Comparison of ENCODE assay signal across 17 cellular contexts in genomic region chr20:415820-416322, GRCh38. TPM values are rescaled to one million over a fixed set of nuclear protein-coding genes. Genes with fewer than 3 reads are reported as not detected.
A peak's percentile ranks its signal among the peaks of the same experiment; 100 is the strongest.
DNase-seq lines count a peak whose midpoint lies in the region; ATAC-seq and TF ChIP-seq lines count a peak whose summit lies in the region.
"Had no signal": no experiment of that assay in that cellular context is flagged by ENCODE, and none has a peak within 500 bp of the region (broad histone marks: within the 10 kb centered on the region; RNA-seq: fewer than 3 reads in every experiment).

No MANE protein-coding gene starts in this region.

- H3K27me3 ChIP-seq in HCT116 (ENCODE audit: insufficient read depth, low read length) = no peaks in the 10 kb centered on the region
- H3K27me3 ChIP-seq: ascending aorta, thyroid gland had no signal

- no peaks in the 10 kb centered on the region for H4K20me1 ChIP-seq in HCT116 (ENCODE audit: insufficient read depth)

- H3K36me3 ChIP-seq in HCT116 (ENCODE audit: control insufficient read depth in 1 of 2, insufficient read depth in 2 of 2, low read length in 2 of 2) = peaks cover 12 to 25% of the 10 kb centered on the region in 2 experiments; a peak in 2 of 4 replicates

- no peak for TF ChIP-seq CTCF in 22Rv1 (IDR thresholded peaks at IDR 0.05)
- no peak for TF ChIP-seq CTCF in HCT116 (IDR thresholded peaks at IDR 0.05 in 2 of 3, conservative IDR thresholded peaks at IDR 0.05 in 1 of 3; ENCODE audit: borderline replicate concordance in 1 of 3, insufficient read depth in 1 of 3, low read depth in 2 of 3, low read length in 2 of 3)
- TF ChIP-seq CTCF in WTC11 (IDR thresholded peaks at IDR 0.05) = no peak
- no peak for TF ChIP-seq CTCF in neural crest cell (conservative IDR thresholded peaks at IDR 0.05)

- H3K27ac ChIP-seq in 22Rv1 = peak overlapping the region; percentile 27; the same call in 1 of the 2 replicates
- H3K27ac ChIP-seq in HCT116 (ENCODE audit: low read depth, low read length) = no peak overlapping the region
- H3K27ac ChIP-seq: ascending aorta, coronary artery, thyroid gland had no signal

- no peak overlapping the region for H3K4me3 ChIP-seq in HCT116 (replicated peaks in 1 of 2; ENCODE audit: low read depth in 1 of 2, low read length in 2 of 2)
- H3K4me3 ChIP-seq: ascending aorta, coronary artery, thyroid gland had no signal

- H3K4me2 ChIP-seq in HCT116 (ENCODE audit: low read length) = no peak overlapping the region

- H3K4me1 ChIP-seq in HCT116 (ENCODE audit: control insufficient read depth in 1 of 2, insufficient read depth in 2 of 2, low read length in 2 of 2) = peaks cover 13 to 21% of the 10 kb centered on the region in 2 experiments
- H3K4me1 ChIP-seq: ascending aorta, thyroid gland had no signal

- H3K79me2 ChIP-seq in HCT116 (ENCODE audit: insufficient read depth, low read length) = peaks cover 20% of the 10 kb centered on the region; the same call in 1 of the 2 replicates

- TF ChIP-seq RAD21 in HCT116 (IDR thresholded peaks at IDR 0.05; ENCODE audit: low read depth) = no peak

- H3K27me3 Mint-ChIP-seq in WTC11 (ENCODE audit: low read depth) (no peaks in the 10 kb centered on the region), neural crest cell (ENCODE audit: low read depth) (no peaks in the 10 kb centered on the region)
- H3K27me3 Mint-ChIP-seq: activated B cell treated with CpG ODN at 0.5 μM for 24 hours, memory B cell had no signal

- CTCF ChIA-PET in HCT116 (lab: Charles Lee) (no interaction called here), WTC11 (lab: Charles Lee) (no interaction called here)

- POLR2A ChIA-PET in HCT116 (lab: Charles Lee) (no interaction called here), WTC11 (lab: Charles Lee) (no interaction called here)

- no peak overlapping the region for H3K9ac ChIP-seq in HCT116 (ENCODE audit: low read length)

- H3K9me3 Mint-ChIP-seq in WTC11 (peaks cover 11% of the 10 kb centered on the region), neural crest cell (peaks cover 4% of the 10 kb centered on the region)
- H3K9me3 Mint-ChIP-seq: activated B cell treated with CpG ODN at 0.5 μM for 24 hours, memory B cell had no signal

- H3K36me3 Mint-ChIP-seq in WTC11 (peaks cover 46% of the 10 kb centered on the region), neural crest cell (ENCODE audit: low read depth) (peaks cover 36% of the 10 kb centered on the region)

- RAD21 ChIA-PET in HCT116 (lab: Charles Lee; ENCODE audit: low non-redundant PET in 1 of 2, low total read pairs in 2 of 2, uncharacterized antibody in 2 of 2, unreplicated experiment in 2 of 2) = no interaction called here

- no peak overlapping the region for H2AFZ ChIP-seq in HCT116 (ENCODE audit: low read depth, low read length, poor library complexity, severe bottlenecking)

- intact Hi-C loops in HCT116 (cut with micrococcal nuclease) = loop anchor here (5.0 kb wide), 1 partner anchor 64 kb away; no protein-coding TSS in a partner anchor

- no peak for TF ChIP-seq POLR2A in HCT116 (IDR thresholded peaks at IDR 0.05; ENCODE audit: borderline replicate concordance, extremely low read depth, insufficient read depth, insufficient read length)

- ATAC-seq in HCT116 = no peak
- ATAC-seq in WTC11 = no peak
- no peak for ATAC-seq in HG03159 (IDR thresholded peaks at IDR 0.05; ENCODE audit: unreplicated experiment)

- H3K4me3 Mint-ChIP-seq in WTC11 (no peak overlapping the region), neural crest cell (no peak overlapping the region)
- H3K4me3 Mint-ChIP-seq: activated B cell treated with CpG ODN at 0.5 μM for 24 hours, memory B cell had no signal

- H3K9me3 ChIP-seq in HCT116 (ENCODE audit: control insufficient read depth in 1 of 2, insufficient read depth in 1 of 2, low read depth in 1 of 2, low read length in 2 of 2) = no peaks in the 10 kb centered on the region
- H3K9me3 ChIP-seq: ascending aorta, thyroid gland had no signal

- H3K27ac Mint-ChIP-seq in WTC11 (no peak overlapping the region), neural crest cell (ENCODE audit: unreplicated experiment) (peak overlapping the region; percentile 61)
- H3K27ac Mint-ChIP-seq: activated B cell treated with CpG ODN at 0.5 μM for 24 hours, memory B cell had no signal

- H3K4me1 Mint-ChIP-seq in WTC11 (no peaks in the 10 kb centered on the region; the same call in 1 of the 2 replicates), neural crest cell (no peaks in the 10 kb centered on the region)

- no TSS peak for BruUV-seq in HCT116 (replicated peaks; lab: Mats Ljungman, UMichigan)

- no peaks in the 10 kb centered on the region for H3K9me2 ChIP-seq in HCT116 (ENCODE audit: insufficient read depth)

- DNase-seq in HCT116 (ENCODE audit: low read depth, low spot score) = no peak
- DNase-seq in WTC11 (ENCODE audit: low spot score) = no peak
- DNase-seq in neural crest cell (ENCODE audit: low read depth, low spot score) = no peak
- no peak for DNase-seq in NCI-H2081 (lab: John Stamatoyannopoulos, UW)
- no peak for DNase-seq in T-helper 2 cell
- DNase-seq in UCSD-AML1 (lab: John Stamatoyannopoulos, UW; ENCODE audit: unreplicated experiment) = no peak
- DNase-seq: activated B cell treated with CpG ODN at 0.5 μM for 24 hours, DMS153, NCI-H1930, NCI-H748 treated with DMSO at 0.1 percent for 48 hours, SHP77 treated with DMSO at 0.1 percent for 48 hours, thyroid gland had no signal

TF ChIP-seq in HCT116, 20 proteins besides CTCF, POLR2A, EP300 and RAD21:
- peak; percentile 14; the same call in 1 of the 2 replicates for TF ChIP-seq POLR2AphosphoS5 (IDR thresholded peaks at IDR 0.05; ENCODE audit: low read depth, low read length)
- no peak for TF ChIP-seq ZFX (IDR thresholded peaks at IDR 0.05)

TF ChIP-seq in WTC11, 78 proteins besides CTCF, POLR2A, EP300 and RAD21:
- TF ChIP-seq PREB (CRISPR knock-in tag; IDR thresholded peaks at IDR 0.05; ENCODE audit: borderline replicate concordance) (0 out of 2 replicates have a peak, but pooled peaks have one; percentile 43), ZNF121 (CRISPR knock-in tag; IDR thresholded peaks at IDR 0.05) (no peak)

RNA-seq across cellular contexts. Expression of gene RBCK1, which starts 7.8 kb away (rescaled TPM):
- total RNA-seq in HCT116 (2021; ENCODE audit: unreplicated experiment) = 180 TPM
- polyA plus RNA-seq in HCT116 (2012) = 404 and 522 TPM in 2 replicates
- total RNA-seq in WTC11 (2021) = 65.0 to 75.2 TPM (median 69.5 TPM) in 3 replicates
- total RNA-seq in neural crest cell = 62.4 and 65.2 TPM in 2 replicates

RNA-seq across cellular contexts. Expression of gene TRIB3, which starts 35.3 kb away (rescaled TPM):
- total RNA-seq in HCT116 (2021; ENCODE audit: unreplicated experiment) (113 TPM), WTC11 (2021) (7.8 to 9.2 TPM (median 8.7 TPM) in 3 replicates), neural crest cell (12.5 and 14.4 TPM in 2 replicates)
- polyA plus RNA-seq in HCT116 (2012) = 184 and 189 TPM in 2 replicates
- total RNA-seq: ascending aorta had no signal

RNA-seq across cellular contexts. Expression of gene TBC1D20, which starts 46.5 kb away (rescaled TPM):
- total RNA-seq in HCT116 (2021; ENCODE audit: unreplicated experiment) = 32.3 TPM
- polyA plus RNA-seq in HCT116 (2012) = 30.9 and 31.8 TPM in 2 replicates
- total RNA-seq in WTC11 (2021) = 14.6 to 15.6 TPM (median 15.4 TPM) in 3 replicates
- total RNA-seq in neural crest cell = 30.4 and 33.3 TPM in 2 replicates
